Comparison of ENCODE assay signal across 10 cellular contexts in genomic region chr5:119288364-119289047, GRCh38.
DNase-seq lines count a peak whose midpoint lies in the region; ATAC-seq, FAIRE-seq and TF ChIP-seq lines count a peak whose summit lies in the region.
"Had no signal": no experiment of that assay in that cellular context is flagged by ENCODE, and none has a peak within 500 bp of the region (broad histone marks: within the 10 kb centered on the region; RNA-seq: fewer than 3 reads in every experiment).

No MANE protein-coding gene starts in this region.

- H3K9ac ChIP-seq in MM.1S (ENCODE audit: low read length) (no peak overlapping the region), GM12878 (ENCODE audit: control insufficient read depth, insufficient read depth, low read length) (no peak overlapping the region; the same call in 1 of the 2 replicates)

- no peaks in the 10 kb centered on the region for H3K9me3 ChIP-seq in MM.1S (replicated peaks; ENCODE audit: insufficient read depth, low read length)
- no peaks in the 10 kb centered on the region; the same call in 2 of the 3 replicates for H3K9me3 ChIP-seq in GM12878 (replicated peaks; ENCODE audit: control insufficient read depth, insufficient read depth, low read length)
- no peaks in the 10 kb centered on the region for H3K9me3 ChIP-seq in neutrophil
- H3K9me3 ChIP-seq in Peyer's patch: no peaks in the 10 kb centered on the region
- H3K9me3 ChIP-seq: heart left ventricle had no signal

- no peak for TF ChIP-seq EP300 in GM12878 (IDR thresholded peaks at IDR 0.05; ENCODE audit: borderline replicate concordance in 1 of 2, control insufficient read depth in 1 of 2, low read depth in 2 of 2, low read length in 2 of 2)

- H2AFZ ChIP-seq in MM.1S (ENCODE audit: low read length) (no peak overlapping the region), GM12878 (ENCODE audit: control insufficient read depth, low read depth, low read length) (no peak overlapping the region)

- H3K4me1 ChIP-seq in MM.1S (ENCODE audit: low read length) (peaks cover 36% of the 10 kb centered on the region), GM12878 (ENCODE audit: control insufficient read depth, insufficient read depth, low read length) (peaks cover 53% of the 10 kb centered on the region), neutrophil (ENCODE audit: control insufficient read depth in 1 of 2, insufficient read depth in 1 of 2, low read depth in 1 of 2, low read length in 1 of 2) (peaks cover 97 to 100% of the 10 kb centered on the region in 2 experiments), Peyer's patch (peaks cover 0 to 22% (median 9%) of the 10 kb centered on the region in 4 donors)

- peak; percentile 4 for ATAC-seq in GM12878
- ATAC-seq: heart left ventricle had no signal

- peak; percentile 83 for DNase-seq in EH (ENCODE audit: low read depth)
- DNase-seq in MM.1S: no peak
- no peak for DNase-seq in GM12878 (ENCODE audit: low read depth, low spot score)
- no peak for DNase-seq in NCI-H1694 (lab: John Stamatoyannopoulos, UW)
- DNase-seq in Peyer's patch: no peak
- no peak for DNase-seq in CD14-positive monocyte (ENCODE audit: low spot score)
- DNase-seq: central memory CD4-positive, alpha-beta T cell; GF-D8; heart left ventricle had no signal

- FAIRE-seq in GM12878 (lab: Jason Lieb, UNC): no peak

- no peaks in the 10 kb centered on the region for H3F3A ChIP-seq in MM.1S (ENCODE audit: insufficient read depth, low read length)

- TF ChIP-seq POLR2A in GM12878 (IDR thresholded peaks at IDR 0.05; ENCODE audit: low read depth, low read length): no peak
- TF ChIP-seq POLR2A in Peyer's patch (IDR thresholded peaks at IDR 0.05): no peak

- POLR2A ChIA-PET in GM12878 (lab: Charles Lee): interaction anchor here (0.6 to 5.1 kb wide), 4 partner anchors 11 to 128 kb away, joined by 3 to 57 read pairs (median 8); no protein-coding TSS in a partner anchor

- H3K27ac ChIP-seq in MM.1S (ENCODE audit: low read length): no peak overlapping the region
- peak overlapping the region; percentile 84 for H3K27ac ChIP-seq in GM12878 (ENCODE audit: control insufficient read depth, insufficient read depth)
- peak overlapping the region; percentile 83 for H3K27ac ChIP-seq in neutrophil
- peak overlapping the region in 2 of 4 donors; percentile 4 to 67 for H3K27ac ChIP-seq in Peyer's patch

- intact Hi-C loops in GM12878 (cut with micrococcal nuclease; ENCODE audit: unreplicated experiment): loop anchor here (2.0 kb wide), 1 partner anchor 20 kb away; no protein-coding TSS in a partner anchor
- intact Hi-C loops in CD14-positive monocyte (cut with micrococcal nuclease): no loop called here

- SMC1A ChIA-PET in GM12878 (lab: Charles Lee; ENCODE audit: uncharacterized antibody, unreplicated experiment): interaction anchor here (1.1 to 10.6 kb wide), 17 partner anchors 7 to 301 kb away, joined by 3 to 181 read pairs (median 13); partner anchors contain the start of gene DTWD2

- no peak for TF ChIP-seq CTCF in MM.1S (IDR thresholded peaks at IDR 0.05; ENCODE audit: low read length)
- no peak for TF ChIP-seq CTCF in GM12878 (IDR thresholded peaks at IDR 0.05 in 2 of 3, conservative IDR thresholded peaks at IDR 0.05 in 1 of 3; ENCODE audit: control insufficient read depth in 2 of 3, extremely low read depth in 1 of 3, insufficient read depth in 1 of 3, low read depth in 3 of 3, low read length in 3 of 3)
- TF ChIP-seq CTCF in neutrophil (IDR thresholded peaks at IDR 0.05): no peak
- TF ChIP-seq CTCF in Peyer's patch (IDR thresholded peaks at IDR 0.05): no peak
- TF ChIP-seq CTCF in CD14-positive monocyte (IDR thresholded peaks at IDR 0.05): no peak

- no peaks in the 10 kb centered on the region for H3K36me3 ChIP-seq in MM.1S (replicated peaks; ENCODE audit: insufficient read depth, low read length)
- no peaks in the 10 kb centered on the region; a peak in 1 of 4 replicates for H3K36me3 ChIP-seq in GM12878 (ENCODE audit: control insufficient read depth in 2 of 2, insufficient read depth in 2 of 2, low read length in 1 of 2)
- no peaks in the 10 kb centered on the region for H3K36me3 ChIP-seq in neutrophil
- H3K36me3 ChIP-seq in Peyer's patch: no peaks in the 10 kb centered on the region
- H3K36me3 ChIP-seq: heart left ventricle had no signal

- no TSS peak for BruUV-seq in GM12878 (replicated peaks; lab: Mats Ljungman, UMichigan)

- WGBS in GM12878 (ENCODE audit: insufficient coverage, insufficient replicate concordance, low lambda C conversion rate, missing lambda C conversion rate): 50% methylated on average over 2 of the region's 2 CpGs

- H3K36me3 Mint-ChIP-seq in CD14-positive monocyte: peaks cover 10% of the 10 kb centered on the region in 2 donors

- in situ Hi-C loops in GM12878 (cut with MboI): loop anchor here (25.0 kb wide), 1 partner anchor 1174 kb away; the partner anchor contains the start of gene PRR16

- no peak overlapping the region for H3K4me3 Mint-ChIP-seq in CD14-positive monocyte

- no peaks in the 10 kb centered on the region for H3K9me2 ChIP-seq in MM.1S (replicated peaks; ENCODE audit: insufficient read depth, low read length)

- peaks cover 0 to 4% (median 0%) of the 10 kb centered on the region in 7 donors for H3K9me3 Mint-ChIP-seq in CD14-positive monocyte

- no peak for TF ChIP-seq RAD21 in GM12878 (IDR thresholded peaks at IDR 0.05; ENCODE audit: insufficient read depth, low read depth, low read length)

- peak overlapping the region; percentile 25; the same call in 1 of the 2 replicates for H3K4me2 ChIP-seq in MM.1S (ENCODE audit: low read depth, low read length)
- peak overlapping the region; percentile 86 for H3K4me2 ChIP-seq in GM12878 (ENCODE audit: control insufficient read depth, insufficient read depth)

- no peak overlapping the region for H3K4me3 ChIP-seq in MM.1S (ENCODE audit: low read length)
- H3K4me3 ChIP-seq in GM12878: peak overlapping the region; percentile 8; the same call in 1 of the 2 replicates
- no peak overlapping the region for H3K4me3 ChIP-seq in neutrophil (ENCODE audit: low read depth in 1 of 2, low read length in 1 of 2)
- no peak overlapping the region for H3K4me3 ChIP-seq in Peyer's patch
- H3K4me3 ChIP-seq: heart left ventricle had no signal

- H4K20me1 ChIP-seq in MM.1S (ENCODE audit: insufficient read depth, low read length) (no peaks in the 10 kb centered on the region), GM12878 (ENCODE audit: control insufficient read depth, insufficient read depth) (no peaks in the 10 kb centered on the region)

- H3K27ac Mint-ChIP-seq in CD14-positive monocyte: peak overlapping the region in 2 of 7 donors; percentile 1 to 85

- H3K79me2 ChIP-seq in MM.1S (ENCODE audit: low read length): peaks cover 59% of the 10 kb centered on the region
- peaks cover 85% of the 10 kb centered on the region for H3K79me2 ChIP-seq in GM12878 (ENCODE audit: control insufficient read depth, insufficient read depth, low read length)

- H3K4me1 Mint-ChIP-seq in CD14-positive monocyte: peaks cover 88% of the 10 kb centered on the region

- H3K27me3 Mint-ChIP-seq in CD14-positive monocyte (ENCODE audit: low read depth in 3 of 3): peaks cover 0 to 2% (median 1%) of the 10 kb centered on the region in 3 donors

- RAD21 ChIA-PET in GM12878 (lab: Charles Lee; ENCODE audit: unreplicated experiment): interaction anchor here (1.0 to 6.0 kb wide), 10 partner anchors 12 to 272 kb away, joined by 3 to 63 read pairs (median 14); partner anchors contain the start of gene TNFAIP8

- H3K27me3 ChIP-seq in MM.1S (replicated peaks; ENCODE audit: insufficient read depth, low read length) (no peaks in the 10 kb centered on the region), GM12878 (replicated peaks in 1 of 2; ENCODE audit: control insufficient read depth in 2 of 2, insufficient read depth in 2 of 2, low read length in 1 of 2) (no peaks in the 10 kb centered on the region), neutrophil (no peaks in the 10 kb centered on the region), Peyer's patch (no peaks in the 10 kb centered on the region)
- H3K27me3 ChIP-seq: heart left ventricle had no signal

- CTCF ChIA-PET in GM12878 (lab: Yijun Ruan, JAX): interaction anchor here (1.0 to 5.2 kb wide), 9 partner anchors 15 to 258 kb away, joined by 3 to 29 read pairs (median 6); no protein-coding TSS in a partner anchor

TF ChIP-seq in GM12878, 131 proteins besides CTCF, POLR2A, EP300 and RAD21:
- TF ChIP-seq EGR1 (IDR thresholded peaks at IDR 0.05; ENCODE audit: borderline replicate concordance in 1 of 2, low read depth in 2 of 2, low read length in 2 of 2): no peak
- TF ChIP-seq ZNF217 (IDR thresholded peaks at IDR 0.05): no peak
- 0 out of 2 replicates have a peak, but pooled peaks have one; percentile 21 for TF ChIP-seq NFIC (IDR thresholded peaks at IDR 0.05; ENCODE audit: low read depth, low read length)
- TF ChIP-seq ZNF24 (IDR thresholded peaks at IDR 0.05): no peak
